Comparison of ENCODE assay signal across 1 cellular context in genomic region chr3:55620361-55621025, GRCh38.
TF ChIP-seq lines count a peak whose summit lies in the region.

No MANE protein-coding gene starts in this region.

TF ChIP-seq in GM12878, 131 proteins besides CTCF, POLR2A, EP300 and RAD21 (continued from another document):
- TF ChIP-seq, protein P1, sequence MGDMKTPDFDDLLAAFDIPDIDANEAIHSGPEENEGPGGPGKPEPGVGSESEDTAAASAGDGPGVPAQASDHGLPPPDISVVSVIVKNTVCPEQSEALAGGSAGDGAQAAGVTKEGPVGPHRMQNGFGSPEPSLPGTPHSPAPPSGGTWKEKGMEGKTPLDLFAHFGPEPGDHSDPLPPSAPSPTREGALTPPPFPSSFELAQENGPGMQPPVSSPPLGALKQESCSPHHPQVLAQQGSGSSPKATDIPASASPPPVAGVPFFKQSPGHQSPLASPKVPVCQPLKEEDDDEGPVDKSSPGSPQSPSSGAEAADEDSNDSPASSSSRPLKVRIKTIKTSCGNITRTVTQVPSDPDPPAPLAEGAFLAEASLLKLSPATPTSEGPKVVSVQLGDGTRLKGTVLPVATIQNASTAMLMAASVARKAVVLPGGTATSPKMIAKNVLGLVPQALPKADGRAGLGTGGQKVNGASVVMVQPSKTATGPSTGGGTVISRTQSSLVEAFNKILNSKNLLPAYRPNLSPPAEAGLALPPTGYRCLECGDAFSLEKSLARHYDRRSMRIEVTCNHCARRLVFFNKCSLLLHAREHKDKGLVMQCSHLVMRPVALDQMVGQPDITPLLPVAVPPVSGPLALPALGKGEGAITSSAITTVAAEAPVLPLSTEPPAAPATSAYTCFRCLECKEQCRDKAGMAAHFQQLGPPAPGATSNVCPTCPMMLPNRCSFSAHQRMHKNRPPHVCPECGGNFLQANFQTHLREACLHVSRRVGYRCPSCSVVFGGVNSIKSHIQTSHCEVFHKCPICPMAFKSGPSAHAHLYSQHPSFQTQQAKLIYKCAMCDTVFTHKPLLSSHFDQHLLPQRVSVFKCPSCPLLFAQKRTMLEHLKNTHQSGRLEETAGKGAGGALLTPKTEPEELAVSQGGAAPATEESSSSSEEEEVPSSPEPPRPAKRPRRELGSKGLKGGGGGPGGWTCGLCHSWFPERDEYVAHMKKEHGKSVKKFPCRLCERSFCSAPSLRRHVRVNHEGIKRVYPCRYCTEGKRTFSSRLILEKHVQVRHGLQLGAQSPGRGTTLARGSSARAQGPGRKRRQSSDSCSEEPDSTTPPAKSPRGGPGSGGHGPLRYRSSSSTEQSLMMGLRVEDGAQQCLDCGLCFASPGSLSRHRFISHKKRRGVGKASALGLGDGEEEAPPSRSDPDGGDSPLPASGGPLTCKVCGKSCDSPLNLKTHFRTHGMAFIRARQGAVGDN (IDR thresholded peaks at IDR 0.05), result peak; percentile 35; the same call in 1 of the 2 replicates
- TF ChIP-seq RUNX3 (IDR thresholded peaks at IDR 0.05; ENCODE audit: low read length), result peak; percentile 42; the same call in 1 of the 2 replicates
- peak; percentile 82; the same call in 1 of the 2 replicates for TF ChIP-seq BACH1 (IDR thresholded peaks at IDR 0.05; ENCODE audit: borderline replicate concordance)
- TF ChIP-seq JUNB (IDR thresholded peaks at IDR 0.05), result peak; percentile 61
- no peak for TF ChIP-seq ASH2L (IDR thresholded peaks at IDR 0.05; ENCODE audit: borderline replicate concordance, low read depth)
- TF ChIP-seq ZBTB4 (CRISPR knock-in tag; IDR thresholded peaks at IDR 0.05), result no peak
- no peak for TF ChIP-seq RCOR1 (conservative IDR thresholded peaks at IDR 0.05; ENCODE audit: low read depth, low read length)
- 0 out of 2 replicates have a peak, but pooled peaks have one; percentile 36 for TF ChIP-seq IRF4 (IDR thresholded peaks at IDR 0.05; ENCODE audit: low read depth, low read length)
- TF ChIP-seq PAX5 (IDR thresholded peaks at IDR 0.05; ENCODE audit: borderline replicate concordance, low read depth, low read length), result peak; percentile 12; the same call in 1 of the 2 replicates
- no peak for TF ChIP-seq RBBP5 (conservative IDR thresholded peaks at IDR 0.05)
- TF ChIP-seq FOXM1 (IDR thresholded peaks at IDR 0.05; ENCODE audit: low read depth, low read length), result 0 out of 2 replicates have a peak, but pooled peaks have one; percentile 2
- peak; percentile 53 to 60; a peak in 3 of 4 replicates for TF ChIP-seq IKZF2 (IDR thresholded peaks at IDR 0.05)
- TF ChIP-seq SPI1 (IDR thresholded peaks at IDR 0.05; ENCODE audit: borderline replicate concordance, insufficient read depth, low read depth, low read length), result peak; percentile 79
- 0 out of 3 replicates have a peak, but pooled peaks have one; percentile 18 for TF ChIP-seq POU2F2 (IDR thresholded peaks at IDR 0.05; ENCODE audit: borderline replicate concordance, low read depth, low read length)
- 0 out of 2 replicates have a peak, but pooled peaks have one; percentile 27 for TF ChIP-seq RELB (IDR thresholded peaks at IDR 0.05; ENCODE audit: low read depth)
